In the genomic region with DNA sequence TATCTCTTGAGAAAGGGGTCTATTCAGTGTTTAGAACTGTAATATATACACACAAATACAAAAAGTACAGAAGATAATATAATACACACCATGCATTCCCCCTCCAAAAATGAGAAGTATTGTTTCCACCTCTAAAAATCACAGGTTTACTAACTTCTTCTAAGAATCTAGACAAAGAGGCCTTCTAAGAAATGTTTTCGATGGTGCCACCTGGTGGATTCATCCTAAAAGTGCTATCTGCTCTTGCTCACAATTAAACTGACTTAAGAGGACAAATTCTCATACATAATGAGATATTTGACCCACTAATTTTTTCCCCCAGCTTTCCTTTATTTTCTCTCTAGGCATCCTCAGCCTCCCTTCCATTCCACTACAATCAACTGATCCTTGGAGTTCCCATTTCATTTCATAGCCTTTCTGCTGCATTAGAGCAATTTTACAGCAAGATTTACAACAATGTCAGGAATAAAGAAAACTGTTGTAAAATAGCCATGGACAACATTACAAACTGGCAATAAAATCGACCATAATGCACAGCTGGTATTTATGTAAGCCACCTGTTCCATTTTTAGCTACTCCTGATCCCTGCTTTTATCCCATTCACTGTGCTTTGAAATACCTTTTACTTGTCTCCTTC, we compare ENCODE assay signal across 8 cellular contexts.
DNase-seq lines count a peak whose midpoint lies in the region; ATAC-seq, FAIRE-seq and TF ChIP-seq lines count a peak whose summit lies in the region.

No MANE protein-coding gene starts in this region.

- WGBS in mammary epithelial cell (ENCODE audit: low coverage, missing lambda C conversion rate): 0% methylated on average over 2 of the region's 2 CpGs
- WGBS in right lobe of liver (ENCODE audit: insufficient coverage, low coverage, low lambda C conversion rate, missing lambda C conversion rate): 3% methylated on average over 2 of the region's 2 CpGs

- no peak overlapping the region for H2AFZ ChIP-seq in mammary epithelial cell (ENCODE audit: low read depth, low read length)

- H3K4me2 ChIP-seq in mammary epithelial cell (ENCODE audit: insufficient read depth, low read depth, low read length): no peak overlapping the region

- H3K79me2 ChIP-seq in mammary epithelial cell (ENCODE audit: insufficient read depth, low read length): no peaks in the 10 kb centered on the region

- H3K27me3 ChIP-seq in mammary epithelial cell (ENCODE audit: insufficient read depth, low read length) (no peaks in the 10 kb centered on the region), right lobe of liver (no peaks in the 10 kb centered on the region)

- H3K4me3 ChIP-seq in mammary epithelial cell (replicated peaks in 1 of 3; ENCODE audit: insufficient read depth in 1 of 3, low read depth in 2 of 3, low read length in 3 of 3): no peak overlapping the region
- H3K4me3 ChIP-seq in right lobe of liver: no peak overlapping the region

- H4K20me1 ChIP-seq in mammary epithelial cell (ENCODE audit: insufficient read depth, low read length): no peaks in the 10 kb centered on the region

- in situ Hi-C loops in mammary epithelial cell (cut with MboI; ENCODE audit: low sequenced_read_pairs in 2 of 2): loop anchor here in 1 of 2 donors (10.0 to 25.0 kb wide), 2 partner anchors 90 to 173 kb away; no protein-coding TSS in a partner anchor

- no TSS peak for BruUV-seq in mammary epithelial cell (replicated peaks; lab: Mats Ljungman, UMichigan)

- FAIRE-seq in HTR-8/SVneo (lab: Jason Lieb, UNC) (no peak), urothelium cell line (lab: Jason Lieb, UNC) (no peak)

- CTCF ChIA-PET in mammary epithelial cell (lab: Charles Lee; ENCODE audit: low non-redundant PET): no interaction called here

- TF ChIP-seq CTCF in mammary epithelial cell (conservative IDR thresholded peaks at IDR 0.05 in 1 of 2, IDR thresholded peaks at IDR 0.05 in 1 of 2; ENCODE audit: extremely low read depth in 1 of 2, insufficient read depth in 1 of 2, low read depth in 1 of 2, low read length in 2 of 2): peak; percentile 67 to 71
- TF ChIP-seq CTCF in right lobe of liver (IDR thresholded peaks at IDR 0.05): peak; percentile 68 to 80 (median 76)

- TF ChIP-seq POLR2A in right lobe of liver (IDR thresholded peaks at IDR 0.05): no peak

- H3K9me3 ChIP-seq in mammary epithelial cell (replicated peaks; ENCODE audit: insufficient read depth, low read length): no peaks in the 10 kb centered on the region
- no peaks in the 10 kb centered on the region for H3K9me3 ChIP-seq in right lobe of liver

- DNase-seq in NCI-H446 (lab: John Stamatoyannopoulos, UW) (peak; percentile 4 to 18), NCI-H446 treated with DMSO at 0.1 percent for 48 hours (lab: John Stamatoyannopoulos, UW) (no peak), HTR-8/SVneo (ENCODE audit: insufficient read length, low spot score) (peak; percentile 45), OCI-M1 (lab: John Stamatoyannopoulos, UW) (peak; percentile 84), mammary epithelial cell (peak; percentile 51), right lobe of liver (peak in 1 of 3 donors; percentile 54), urothelium cell line (ENCODE audit: low spot score) (peak; percentile 33)

- no peak overlapping the region for H3K27ac ChIP-seq in mammary epithelial cell (ENCODE audit: insufficient read depth, low read depth, low read length)
- no peak overlapping the region for H3K27ac ChIP-seq in right lobe of liver

- intact Hi-C loops in mammary epithelial cell (cut with micrococcal nuclease) (loop anchor here (1.0 to 5.0 kb wide), 8 partner anchors 89 to 210 kb away; partner anchors contain the start of gene ARRDC4), right lobe of liver (cut with DNase I) (no loop called here)

- H3K4me1 ChIP-seq in mammary epithelial cell (ENCODE audit: insufficient read depth, low read length): no peaks in the 10 kb centered on the region
- no peaks in the 10 kb centered on the region for H3K4me1 ChIP-seq in right lobe of liver

- no peaks in the 10 kb centered on the region for H3K36me3 ChIP-seq in mammary epithelial cell (ENCODE audit: insufficient read depth, low read length)
- no peaks in the 10 kb centered on the region for H3K36me3 ChIP-seq in right lobe of liver

- ATAC-seq in right lobe of liver (peak; percentile 62 to 71 (median 70)), GM18867 (IDR thresholded peaks at IDR 0.05; ENCODE audit: unreplicated experiment) (no peak)

- dilution Hi-C loops in mammary epithelial cell (cut with HindIII; ENCODE audit: low sequenced_read_pairs): no loop called here

- H3K9ac ChIP-seq in mammary epithelial cell (ENCODE audit: insufficient read depth, low read length): no peak overlapping the region
